Comparison of ENCODE assay signal across 29 cellular contexts in the genomic region with DNA sequence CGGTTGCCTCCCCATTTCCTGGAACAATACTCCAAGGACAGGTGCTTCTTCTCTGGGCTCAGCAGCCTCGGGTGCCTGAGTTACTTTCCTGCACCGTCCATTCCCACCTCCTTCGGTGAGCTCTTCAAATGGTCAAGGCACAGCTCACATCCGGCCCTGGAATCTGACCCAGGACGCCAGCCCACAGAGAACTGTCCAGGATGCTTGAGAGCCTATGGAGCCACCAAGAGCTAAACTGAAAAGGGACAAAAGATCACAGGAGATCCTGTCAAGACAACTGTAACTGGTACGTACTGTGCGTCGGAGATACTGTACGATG.
DNase-seq lines count a peak whose midpoint lies in the region; FAIRE-seq and TF ChIP-seq lines count a peak whose summit lies in the region.
"Had no signal": no experiment of that assay in that cellular context is flagged by ENCODE, and none has a peak within 500 bp of the region (broad histone marks: within the 10 kb centered on the region; RNA-seq: fewer than 3 reads in every experiment).

No MANE protein-coding gene starts in this region.

- no CpG with 5 or more reads among the region's 10 CpGs for WGBS in H9 (ENCODE audit: extremely low coverage, insufficient read length, low lambda C conversion rate)
- 42% methylated on average over 10 of the region's 10 CpGs for WGBS in mammary epithelial cell (ENCODE audit: low coverage, missing lambda C conversion rate)
- 78 to 86% methylated on average over 10 of the region's 10 CpGs for WGBS in sigmoid colon, 2 donors

- H4K91ac ChIP-seq in H9 (ENCODE audit: insufficient read length, low read depth, low read length) = no peak overlapping the region

- peak overlapping the region in 2 of 3 experiments; percentile 67 to 82; a peak in 4 of 7 replicates for H3K27ac Mint-ChIP-seq in H9
- H3K27ac Mint-ChIP-seq: activated CD4-positive, alpha-beta memory T cell treated with anti-CD3 and anti-CD28 coated beads, Interleukin-2, amount 10 ng/mL, durations not matched to agents 7 days and 5 days; activated naive CD8-positive, alpha-beta T cell; activated T-helper 17 cell treated with anti-CD3 and anti-CD28 coated beads, Interleukin-2, amount 50 U/mL, for 72 hours; T-helper 17 cell had no signal

- no peak for TF ChIP-seq POLR2A in sigmoid colon (IDR thresholded peaks at IDR 0.05)

- no peak overlapping the region for H2BK20ac ChIP-seq in H9 (ENCODE audit: low read depth, low read length, poor library complexity, severe bottlenecking)

- in situ Hi-C loops in mammary epithelial cell (cut with MboI; ENCODE audit: low sequenced_read_pairs in 2 of 2) = no loop called here
- in situ Hi-C loops in KBM-7 (cut with MboI; ENCODE audit: low pct_unique_long_range_greater_than_20kb, low sequenced_read_pairs) = no loop called here

- no peak overlapping the region for H2BK5ac ChIP-seq in H9 (ENCODE audit: insufficient read length, low read length)

- H4K20me1 ChIP-seq in H9 (ENCODE audit: control insufficient read depth, insufficient read depth, insufficient read length) (peaks cover 4% of the 10 kb centered on the region), mammary epithelial cell (ENCODE audit: insufficient read depth, low read length) (peaks cover 6% of the 10 kb centered on the region)

- TF ChIP-seq EP300 in sigmoid colon (IDR thresholded peaks at IDR 0.05) = no peak

- H3K36me3 Mint-ChIP-seq in H9 (ENCODE audit: insufficient read depth in 1 of 3, low read depth in 3 of 3) = peaks cover 37 to 85% (median 60%) of the 10 kb centered on the region in 3 experiments
- H3K36me3 Mint-ChIP-seq: activated naive CD8-positive, alpha-beta T cell had no signal

- peaks cover 58 to 59% of the 10 kb centered on the region in 2 experiments for H3K4me1 Mint-ChIP-seq in H9
- H3K4me1 Mint-ChIP-seq: activated CD4-positive, alpha-beta memory T cell treated with anti-CD3 and anti-CD28 coated beads, Interleukin-2, amount 10 ng/mL, durations not matched to agents 7 days and 5 days; activated T-helper 17 cell treated with anti-CD3 and anti-CD28 coated beads, Interleukin-2, amount 50 U/mL, for 72 hours; central memory CD8-positive, alpha-beta T cell; T-helper 17 cell had no signal

- no peak for FAIRE-seq in GM19239 (lab: Jason Lieb, UNC)
- FAIRE-seq: small intestine had no signal

- H3K27me3 ChIP-seq in H9 (ENCODE audit: insufficient read depth, low read length) (no peaks in the 10 kb centered on the region), mammary epithelial cell (ENCODE audit: insufficient read depth, low read length) (no peaks in the 10 kb centered on the region), sigmoid colon (no peaks in the 10 kb centered on the region)
- H3K27me3 ChIP-seq: ascending aorta, neutrophil, upper lobe of left lung had no signal

- no peak overlapping the region for H2BK15ac ChIP-seq in H9 (ENCODE audit: low read depth, low read length)

- no peaks in the 10 kb centered on the region for H3K23me2 ChIP-seq in H9 (ENCODE audit: insufficient read length, low read depth, low read length, poor library complexity, severe bottlenecking)

- H2AK5ac ChIP-seq in H9 (ENCODE audit: insufficient read length, low read length) = no peak overlapping the region

- no peaks in the 10 kb centered on the region for H3K27me3 Mint-ChIP-seq in H9 (ENCODE audit: low read depth)
- H3K27me3 Mint-ChIP-seq: activated naive CD8-positive, alpha-beta T cell had no signal

- no peak overlapping the region for H3K4me2 ChIP-seq in H9 (ENCODE audit: insufficient read depth, insufficient read length, low read length)
- H3K4me2 ChIP-seq in mammary epithelial cell (ENCODE audit: insufficient read depth, low read depth, low read length) = peak overlapping the region; percentile 68

- no TSS peak for BruUV-seq in mammary epithelial cell (replicated peaks; lab: Mats Ljungman, UMichigan)

- no peak overlapping the region for H3K4ac ChIP-seq in H9 (ENCODE audit: low read depth, low read length)

- no peak overlapping the region for H2BK120ac ChIP-seq in H9 (ENCODE audit: low read depth, low read length, poor library complexity, severe bottlenecking)

- CTCF ChIA-PET in mammary epithelial cell (lab: Charles Lee; ENCODE audit: low non-redundant PET) = no interaction called here

- no peak overlapping the region for H3K18ac ChIP-seq in H9 (ENCODE audit: insufficient read length, low read depth, low read length)

- H2BK12ac ChIP-seq in H9 (ENCODE audit: insufficient read length, low read depth, low read length) = no peak overlapping the region

- H3K9me3 ChIP-seq in H9 (ENCODE audit: control insufficient read depth, low read depth, low read length) = no peaks in the 10 kb centered on the region
- H3K9me3 ChIP-seq in mammary epithelial cell (replicated peaks; ENCODE audit: insufficient read depth, low read length) = no peaks in the 10 kb centered on the region
- no peaks in the 10 kb centered on the region for H3K9me3 ChIP-seq in sigmoid colon
- H3K9me3 ChIP-seq: ascending aorta, lower lobe of right lung, neutrophil, upper lobe of left lung had no signal

- no peaks in the 10 kb centered on the region for H3K9me3 Mint-ChIP-seq in H9
- H3K9me3 Mint-ChIP-seq: activated CD4-positive, alpha-beta memory T cell treated with anti-CD3 and anti-CD28 coated beads, Interleukin-2, amount 10 ng/mL, durations not matched to agents 7 days and 5 days; activated T-helper 17 cell treated with anti-CD3 and anti-CD28 coated beads, Interleukin-2, amount 50 U/mL, for 72 hours; central memory CD8-positive, alpha-beta T cell had no signal

- H4K5ac ChIP-seq in H9 (ENCODE audit: insufficient read length, low read depth, low read length) = no peak overlapping the region

- H3K14ac ChIP-seq in H9 (ENCODE audit: insufficient read depth, low read length) = no peak overlapping the region

- H3K36me3 ChIP-seq in mammary epithelial cell (ENCODE audit: insufficient read depth, low read length) (no peaks in the 10 kb centered on the region), sigmoid colon (no peaks in the 10 kb centered on the region)

- intact Hi-C loops in mammary epithelial cell (cut with micrococcal nuclease) = no loop called here
- intact Hi-C loops in sigmoid colon (cut with DNase I) = no loop called here

- no peak overlapping the region for H4K8ac ChIP-seq in H9 (replicated peaks; ENCODE audit: insufficient read length, low read depth, low read length)

- H3K79me1 ChIP-seq in H9 (ENCODE audit: insufficient read depth, low read depth, low read length, poor library complexity, severe bottlenecking) = peaks cover 14% of the 10 kb centered on the region

- dilution Hi-C loops in mammary epithelial cell (cut with HindIII; ENCODE audit: low sequenced_read_pairs) = no loop called here

- no peak overlapping the region for H3T11ph ChIP-seq in H9 (ENCODE audit: low read length)

- H3K23ac ChIP-seq in H9 (ENCODE audit: insufficient read length, low read depth, low read length) = no peak overlapping the region

- DNase-seq in H9 (no peak), mammary epithelial cell (no peak), mesenteric fat pad (ENCODE audit: low spot score) (peak; percentile 53), sigmoid colon (peak; percentile 57), ecto neural progenitor cell (ENCODE audit: low spot score) (no peak), KBM-7 (no peak), MV-4-11 (lab: John Stamatoyannopoulos, UW) (no peak), GM19239 (ENCODE audit: insufficient read length, low spot score) (no peak)
- DNase-seq: ACHN; activated CD4-positive, alpha-beta memory T cell treated with anti-CD3 and anti-CD28 coated beads, Interleukin-2, amount 10 ng/mL, durations not matched to agents 7 days and 5 days; activated CD4-positive, CD25-positive, alpha-beta regulatory T cell treated with anti-CD3 and anti-CD28 coated beads, Interleukin-2, amount 50 U/mL, for 72 hours; COR-L47; dermis blood vessel endothelial cell; GF-D8; Kasumi-1; kidney glomerular epithelial cell; lower lobe of right lung; NCI-H1694; NCI-H510A; small intestine; stimulated activated CD4-positive, alpha-beta T cell treated with anti-CD3 and anti-CD28 coated beads, Interleukin-2, amount 100 ng/mL, for 24 hours; T-helper 17 cell; upper lobe of left lung had no signal

- peaks cover 65% of the 10 kb centered on the region; the same call in 1 of the 2 replicates for H3K79me2 ChIP-seq in H9 (ENCODE audit: insufficient read depth, low read length)
- H3K79me2 ChIP-seq in mammary epithelial cell (ENCODE audit: insufficient read depth, low read length) = peaks cover 96% of the 10 kb centered on the region

- no peak overlapping the region for H3K56ac ChIP-seq in H9 (ENCODE audit: insufficient read length, low read depth, low read length)

- H3K4me3 ChIP-seq in mammary epithelial cell (replicated peaks in 1 of 3; ENCODE audit: insufficient read depth in 1 of 3, low read depth in 2 of 3, low read length in 3 of 3) = no peak overlapping the region
- H3K4me3 ChIP-seq in sigmoid colon = no peak overlapping the region
- H3K4me3 ChIP-seq: ascending aorta, lower lobe of right lung, SK-N-MC, upper lobe of left lung had no signal

- H3K9ac ChIP-seq in H9 (ENCODE audit: extremely low read depth, insufficient read length, low read length) = no peak overlapping the region
- H3K9ac ChIP-seq in mammary epithelial cell (ENCODE audit: insufficient read depth, low read length) = peak overlapping the region; percentile 23

- H2AFZ ChIP-seq in H9 (ENCODE audit: low read length) (no peak overlapping the region), mammary epithelial cell (ENCODE audit: low read depth, low read length) (no peak overlapping the region)

- no peak overlapping the region for H3K4me3 Mint-ChIP-seq in H9
- H3K4me3 Mint-ChIP-seq: activated CD4-positive, alpha-beta memory T cell treated with anti-CD3 and anti-CD28 coated beads, Interleukin-2, amount 10 ng/mL, durations not matched to agents 7 days and 5 days; activated naive CD8-positive, alpha-beta T cell; activated T-helper 17 cell treated with anti-CD3 and anti-CD28 coated beads, Interleukin-2, amount 50 U/mL, for 72 hours; central memory CD8-positive, alpha-beta T cell; T-helper 17 cell had no signal

- H3K27ac ChIP-seq in H9 (ENCODE audit: insufficient read length, low read depth, low read length) (no peak overlapping the region), mammary epithelial cell (ENCODE audit: insufficient read depth, low read depth, low read length) (peak overlapping the region; percentile 74), sigmoid colon (no peak overlapping the region)
- H3K27ac ChIP-seq: lower lobe of right lung, neutrophil, SK-N-MC, upper lobe of left lung had no signal

- H3K4me1 ChIP-seq in H9 (ENCODE audit: insufficient read depth, low read length) (peaks cover 1% of the 10 kb centered on the region; the same call in 1 of the 2 replicates), mammary epithelial cell (ENCODE audit: insufficient read depth, low read length) (peaks cover 40% of the 10 kb centered on the region), sigmoid colon (peaks cover 0 to 57% (median 38%) of the 10 kb centered on the region in 4 donors)

- no peak for TF ChIP-seq CTCF in H9 (conservative IDR thresholded peaks at IDR 0.05)
- no peak for TF ChIP-seq CTCF in mammary epithelial cell (conservative IDR thresholded peaks at IDR 0.05 in 1 of 2, IDR thresholded peaks at IDR 0.05 in 1 of 2; ENCODE audit: extremely low read depth in 1 of 2, insufficient read depth in 1 of 2, low read depth in 1 of 2, low read length in 2 of 2)
- TF ChIP-seq CTCF in sigmoid colon (IDR thresholded peaks at IDR 0.05) = no peak

Comparison
In these comparisons a context has a peak if more than half of its experiments do, and no peak if none do; other contexts are left out.
1. DNase-seq: peak in mesenteric fat pad (single experiment) and sigmoid colon (single experiment); none in H9 (single experiment), mammary epithelial cell (single experiment), ecto neural progenitor cell (single experiment), KBM-7 (single experiment), MV-4-11 (single experiment) and GM19239 (single experiment).